In the genomic region with DNA sequence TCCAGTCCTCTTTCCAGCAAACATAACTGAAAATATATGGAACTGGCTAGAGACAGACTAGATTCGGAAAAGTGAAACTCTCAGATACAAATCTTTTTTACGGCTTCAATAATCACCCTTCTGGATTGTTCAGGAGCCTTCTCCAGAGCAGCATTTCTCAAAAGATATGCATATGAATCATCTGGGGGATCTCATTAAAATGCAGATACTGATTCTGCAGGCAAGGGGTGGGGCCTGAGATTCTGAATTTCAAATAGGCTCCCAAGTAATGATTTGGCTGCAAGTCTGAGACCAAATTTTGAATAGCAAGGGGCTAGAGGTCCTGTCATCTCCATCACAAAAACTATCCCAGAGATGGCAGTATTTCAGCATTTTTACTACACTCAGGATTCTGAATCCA, we compare ENCODE assay signal across 2 cellular contexts.
TF ChIP-seq lines count a peak whose summit lies in the region.

No MANE protein-coding gene starts in this region.

TF ChIP-seq in HepG2, 621 proteins besides CTCF, POLR2A, EP300 and RAD21 (continued from another document):
- TF ChIP-seq, protein P1, sequence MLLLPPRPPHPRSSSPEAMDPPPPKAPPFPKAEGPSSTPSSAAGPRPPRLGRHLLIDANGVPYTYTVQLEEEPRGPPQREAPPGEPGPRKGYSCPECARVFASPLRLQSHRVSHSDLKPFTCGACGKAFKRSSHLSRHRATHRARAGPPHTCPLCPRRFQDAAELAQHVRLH (CRISPR knock-in tag; IDR thresholded peaks at IDR 0.05; ENCODE audit: borderline replicate concordance, low read depth), result no peak
- no peak for TF ChIP-seq ZNF501 (CRISPR knock-in tag; IDR thresholded peaks at IDR 0.05)
- TF ChIP-seq, protein P2, sequence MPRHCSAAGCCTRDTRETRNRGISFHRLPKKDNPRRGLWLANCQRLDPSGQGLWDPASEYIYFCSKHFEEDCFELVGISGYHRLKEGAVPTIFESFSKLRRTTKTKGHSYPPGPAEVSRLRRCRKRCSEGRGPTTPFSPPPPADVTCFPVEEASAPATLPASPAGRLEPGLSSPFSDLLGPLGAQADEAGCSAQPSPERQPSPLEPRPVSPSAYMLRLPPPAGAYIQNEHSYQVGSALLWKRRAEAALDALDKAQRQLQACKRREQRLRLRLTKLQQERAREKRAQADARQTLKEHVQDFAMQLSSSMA (CRISPR knock-in tag; IDR thresholded peaks at IDR 0.05), result no peak
- no peak for TF ChIP-seq YY1 (IDR thresholded peaks at IDR 0.05; ENCODE audit: insufficient read depth, insufficient replicate concordance, low read depth, low read length)
- TF ChIP-seq ARNT2 (CRISPR knock-in tag; IDR thresholded peaks at IDR 0.05; ENCODE audit: low read depth), result no peak
- TF ChIP-seq MXI1 (IDR thresholded peaks at IDR 0.05; ENCODE audit: borderline replicate concordance, low read depth, low read length), result no peak
- TF ChIP-seq STAG1 (CRISPR knock-in tag; IDR thresholded peaks at IDR 0.05), result peak; percentile 20; the same call in 1 of the 2 replicates
- TF ChIP-seq, protein P3, sequence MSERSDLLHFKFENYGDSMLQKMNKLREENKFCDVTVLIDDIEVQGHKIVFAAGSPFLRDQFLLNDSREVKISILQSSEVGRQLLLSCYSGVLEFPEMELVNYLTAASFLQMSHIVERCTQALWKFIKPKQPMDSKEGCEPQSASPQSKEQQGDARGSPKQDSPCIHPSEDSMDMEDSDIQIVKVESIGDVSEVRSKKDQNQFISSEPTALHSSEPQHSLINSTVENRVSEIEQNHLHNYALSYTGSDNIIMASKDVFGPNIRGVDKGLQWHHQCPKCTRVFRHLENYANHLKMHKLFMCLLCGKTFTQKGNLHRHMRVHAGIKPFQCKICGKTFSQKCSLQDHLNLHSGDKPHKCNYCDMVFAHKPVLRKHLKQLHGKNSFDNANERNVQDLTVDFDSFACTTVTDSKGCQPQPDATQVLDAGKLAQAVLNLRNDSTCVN (CRISPR knock-in tag; IDR thresholded peaks at IDR 0.05; ENCODE audit: borderline replicate concordance), result peak; percentile 67; the same call in 1 of the 2 replicates
- TF ChIP-seq, protein P4, sequence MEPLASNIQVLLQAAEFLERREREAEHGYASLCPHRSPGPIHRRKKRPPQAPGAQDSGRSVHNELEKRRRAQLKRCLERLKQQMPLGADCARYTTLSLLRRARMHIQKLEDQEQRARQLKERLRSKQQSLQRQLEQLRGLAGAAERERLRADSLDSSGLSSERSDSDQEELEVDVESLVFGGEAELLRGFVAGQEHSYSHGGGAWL (CRISPR knock-in tag; IDR thresholded peaks at IDR 0.05), result no peak
- no peak for TF ChIP-seq ZNF383 (CRISPR knock-in tag; IDR thresholded peaks at IDR 0.05; ENCODE audit: borderline replicate concordance)
- no peak for TF ChIP-seq HOXA5 (CRISPR knock-in tag; IDR thresholded peaks at IDR 0.05)
- no peak for TF ChIP-seq RBFOX2 (IDR thresholded peaks at IDR 0.05; ENCODE audit: low read depth, low read length)

TF ChIP-seq in WTC11, 78 proteins besides CTCF, POLR2A, EP300 and RAD21 (continued from another document):
- TF ChIP-seq, protein P5, sequence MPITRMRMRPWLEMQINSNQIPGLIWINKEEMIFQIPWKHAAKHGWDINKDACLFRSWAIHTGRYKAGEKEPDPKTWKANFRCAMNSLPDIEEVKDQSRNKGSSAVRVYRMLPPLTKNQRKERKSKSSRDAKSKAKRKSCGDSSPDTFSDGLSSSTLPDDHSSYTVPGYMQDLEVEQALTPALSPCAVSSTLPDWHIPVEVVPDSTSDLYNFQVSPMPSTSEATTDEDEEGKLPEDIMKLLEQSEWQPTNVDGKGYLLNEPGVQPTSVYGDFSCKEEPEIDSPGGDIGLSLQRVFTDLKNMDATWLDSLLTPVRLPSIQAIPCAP (CRISPR knock-in tag; IDR thresholded peaks at IDR 0.05), result no peak
- no peak for TF ChIP-seq CREM (CRISPR knock-in tag; IDR thresholded peaks at IDR 0.05)
- TF ChIP-seq, protein P6, sequence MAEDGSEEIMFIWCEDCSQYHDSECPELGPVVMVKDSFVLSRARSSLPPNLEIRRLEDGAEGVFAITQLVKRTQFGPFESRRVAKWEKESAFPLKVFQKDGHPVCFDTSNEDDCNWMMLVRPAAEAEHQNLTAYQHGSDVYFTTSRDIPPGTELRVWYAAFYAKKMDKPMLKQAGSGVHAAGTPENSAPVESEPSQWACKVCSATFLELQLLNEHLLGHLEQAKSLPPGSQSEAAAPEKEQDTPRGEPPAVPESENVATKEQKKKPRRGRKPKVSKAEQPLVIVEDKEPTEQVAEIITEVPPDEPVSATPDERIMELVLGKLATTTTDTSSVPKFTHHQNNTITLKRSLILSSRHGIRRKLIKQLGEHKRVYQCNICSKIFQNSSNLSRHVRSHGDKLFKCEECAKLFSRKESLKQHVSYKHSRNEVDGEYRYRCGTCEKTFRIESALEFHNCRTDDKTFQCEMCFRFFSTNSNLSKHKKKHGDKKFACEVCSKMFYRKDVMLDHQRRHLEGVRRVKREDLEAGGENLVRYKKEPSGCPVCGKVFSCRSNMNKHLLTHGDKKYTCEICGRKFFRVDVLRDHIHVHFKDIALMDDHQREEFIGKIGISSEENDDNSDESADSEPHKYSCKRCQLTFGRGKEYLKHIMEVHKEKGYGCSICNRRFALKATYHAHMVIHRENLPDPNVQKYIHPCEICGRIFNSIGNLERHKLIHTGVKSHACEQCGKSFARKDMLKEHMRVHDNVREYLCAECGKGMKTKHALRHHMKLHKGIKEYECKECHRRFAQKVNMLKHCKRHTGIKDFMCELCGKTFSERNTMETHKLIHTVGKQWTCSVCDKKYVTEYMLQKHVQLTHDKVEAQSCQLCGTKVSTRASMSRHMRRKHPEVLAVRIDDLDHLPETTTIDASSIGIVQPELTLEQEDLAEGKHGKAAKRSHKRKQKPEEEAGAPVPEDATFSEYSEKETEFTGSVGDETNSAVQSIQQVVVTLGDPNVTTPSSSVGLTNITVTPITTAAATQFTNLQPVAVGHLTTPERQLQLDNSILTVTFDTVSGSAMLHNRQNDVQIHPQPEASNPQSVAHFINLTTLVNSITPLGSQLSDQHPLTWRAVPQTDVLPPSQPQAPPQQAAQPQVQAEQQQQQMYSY (CRISPR knock-in tag; IDR thresholded peaks at IDR 0.05), result no peak
- TF ChIP-seq ATF1 (CRISPR knock-in tag; IDR thresholded peaks at IDR 0.05), result no peak
- TF ChIP-seq, protein P7, sequence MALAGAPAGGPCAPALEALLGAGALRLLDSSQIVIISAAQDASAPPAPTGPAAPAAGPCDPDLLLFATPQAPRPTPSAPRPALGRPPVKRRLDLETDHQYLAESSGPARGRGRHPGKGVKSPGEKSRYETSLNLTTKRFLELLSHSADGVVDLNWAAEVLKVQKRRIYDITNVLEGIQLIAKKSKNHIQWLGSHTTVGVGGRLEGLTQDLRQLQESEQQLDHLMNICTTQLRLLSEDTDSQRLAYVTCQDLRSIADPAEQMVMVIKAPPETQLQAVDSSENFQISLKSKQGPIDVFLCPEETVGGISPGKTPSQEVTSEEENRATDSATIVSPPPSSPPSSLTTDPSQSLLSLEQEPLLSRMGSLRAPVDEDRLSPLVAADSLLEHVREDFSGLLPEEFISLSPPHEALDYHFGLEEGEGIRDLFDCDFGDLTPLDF (CRISPR knock-in tag; IDR thresholded peaks at IDR 0.05), result no peak
